Comparison of ENCODE assay signal across 8 cellular contexts in the genomic region with DNA sequence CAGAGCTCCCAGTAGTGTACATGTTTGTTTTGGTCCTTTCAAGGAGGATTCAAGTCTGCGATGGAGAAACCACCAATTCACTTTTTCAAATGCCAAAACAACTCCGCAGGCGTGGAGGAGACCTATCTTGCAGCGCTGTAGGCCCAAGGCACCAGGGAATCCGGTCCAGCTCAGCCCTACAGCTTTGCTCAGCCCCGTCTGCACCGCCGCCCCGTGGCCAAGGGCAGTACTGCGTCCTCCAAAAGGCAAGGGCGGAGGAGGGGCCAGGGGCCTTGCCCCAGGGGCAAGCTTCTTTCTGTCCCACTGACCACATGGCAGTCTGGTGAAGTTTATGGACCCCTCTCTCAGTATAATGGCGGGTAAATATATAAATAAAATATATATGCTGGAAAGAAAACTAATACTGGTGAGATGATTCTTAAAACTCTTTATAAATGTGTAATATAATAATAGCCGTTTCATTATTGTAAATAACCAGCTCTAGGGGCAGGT. TPM values are rescaled to one million over a fixed set of nuclear protein-coding genes. Genes with fewer than 3 reads are reported as not detected.
DNase-seq lines count a peak whose midpoint lies in the region; ATAC-seq, FAIRE-seq and TF ChIP-seq lines count a peak whose summit lies in the region.

No MANE protein-coding gene starts in this region.

- H3K4me3 ChIP-seq in A549 (no peak overlapping the region), mammary epithelial cell (replicated peaks in 1 of 3; ENCODE audit: insufficient read depth in 1 of 3, low read depth in 2 of 3, low read length in 3 of 3) (no peak overlapping the region)

- no peaks in the 10 kb centered on the region for H4K20me1 ChIP-seq in mammary epithelial cell (ENCODE audit: insufficient read depth, low read length)

- no peak overlapping the region for H3K4me3 Mint-ChIP-seq in WTC11

- in situ Hi-C loops in GM13977 (cut with MboI; ENCODE audit: low pct_unique_long_range_greater_than_20kb, low sequenced_read_pairs, unreplicated experiment) (no loop called here), mammary epithelial cell (cut with MboI; ENCODE audit: low sequenced_read_pairs in 2 of 2) (no loop called here)

- H3K4me1 Mint-ChIP-seq in WTC11: peaks cover 16% of the 10 kb centered on the region

- no peak for TF ChIP-seq EP300 in A549 (IDR thresholded peaks at IDR 0.05)

- ATAC-seq in A549 (peak; percentile 77 to 89), WTC11 (peak; percentile 97), HG02610 (IDR thresholded peaks at IDR 0.05; ENCODE audit: unreplicated experiment) (no peak)

- peak; percentile 87 to 97 for DNase-seq in A549 (ENCODE audit: low read depth in 1 of 2, low spot score in 1 of 2)
- DNase-seq in GM13977 (ENCODE audit: low spot score): peak; percentile 91
- DNase-seq in NCI-H2107 treated with DMSO at 0.1 percent for 48 hours (lab: John Stamatoyannopoulos, UW; ENCODE audit: unreplicated experiment): peak; percentile 4
- peak; percentile 98 for DNase-seq in WTC11 (ENCODE audit: low spot score)
- peak; percentile 46 for DNase-seq in mammary epithelial cell
- DNase-seq in iris pigment epithelial cell (ENCODE audit: low read depth): peak; percentile 64
- DNase-seq in stimulated activated CD4-positive, alpha-beta T cell treated with anti-CD3 and anti-CD28 coated beads, Interleukin-1b, Interleukin-23, amount 100 ng/mL, for 1 hour (ENCODE audit: low read depth in 2 of 2): peak; percentile 37 to 78

- peak overlapping the region in 1 of 2 experiments; percentile 62; a peak in 4 of 6 replicates for H3K27ac ChIP-seq in A549
- no peak overlapping the region for H3K27ac ChIP-seq in mammary epithelial cell (ENCODE audit: insufficient read depth, low read depth, low read length)

- BruUV-seq in mammary epithelial cell (replicated peaks; lab: Mats Ljungman, UMichigan): no TSS peak

- no peaks in the 10 kb centered on the region for H3K36me3 Mint-ChIP-seq in WTC11

- peak overlapping the region; percentile 22 for H2AFZ ChIP-seq in mammary epithelial cell (ENCODE audit: low read depth, low read length)

- no peaks in the 10 kb centered on the region for H3K27me3 ChIP-seq in mammary epithelial cell (ENCODE audit: insufficient read depth, low read length)

- H3K4me2 ChIP-seq in A549 (peak overlapping the region; percentile 16; the same call in 2 of the 3 replicates), mammary epithelial cell (ENCODE audit: insufficient read depth, low read depth, low read length) (no peak overlapping the region)

- TF ChIP-seq CTCF in A549 (IDR thresholded peaks at IDR 0.05): peak; percentile 92
- TF ChIP-seq CTCF in GM13977 (IDR thresholded peaks at IDR 0.05; ENCODE audit: extremely low read depth, insufficient read depth, missing control alignments): peak; percentile 97
- TF ChIP-seq CTCF in WTC11 (IDR thresholded peaks at IDR 0.05): peak; percentile 95
- peak; percentile 97 to 100 for TF ChIP-seq CTCF in mammary epithelial cell (conservative IDR thresholded peaks at IDR 0.05 in 1 of 2, IDR thresholded peaks at IDR 0.05 in 1 of 2; ENCODE audit: extremely low read depth in 1 of 2, insufficient read depth in 1 of 2, low read depth in 1 of 2, low read length in 2 of 2)

- POLR2A ChIA-PET in A549 (lab: Yijun Ruan, JAX) (interaction anchor here (0.6 to 1.8 kb wide), 5 partner anchors 10 to 79 kb away, joined by 3 to 16 read pairs (median 3); partner anchors contain the start of gene DUSP3), WTC11 (lab: Charles Lee) (interaction anchor here (0.6 to 1.2 kb wide), 4 partner anchors 32 to 1654 kb away, joined by 3 to 7 read pairs (median 4); partner anchors contain the start of gene DUSP3)

- WGBS in A549 (ENCODE audit: missing lambda C conversion rate): 6% methylated on average over 13 of the region's 13 CpGs
- WGBS in mammary epithelial cell (ENCODE audit: low coverage, missing lambda C conversion rate): 17% methylated on average over 10 of the region's 13 CpGs

- dilution Hi-C loops in mammary epithelial cell (cut with HindIII; ENCODE audit: low sequenced_read_pairs): no loop called here

- no peak for TF ChIP-seq POLR2A in A549 (IDR thresholded peaks at IDR 0.05; ENCODE audit: low read length)

- no peaks in the 10 kb centered on the region for H3K9me3 Mint-ChIP-seq in WTC11

- peaks cover 19% of the 10 kb centered on the region for H3K4me1 ChIP-seq in A549
- peaks cover 18% of the 10 kb centered on the region for H3K4me1 ChIP-seq in mammary epithelial cell (ENCODE audit: insufficient read depth, low read length)

- no peaks in the 10 kb centered on the region for H3K79me2 ChIP-seq in mammary epithelial cell (ENCODE audit: insufficient read depth, low read length)

- peak; percentile 84 for FAIRE-seq in A549 (lab: Jason Lieb, UNC)

- H3K9me3 ChIP-seq in A549 (no peaks in the 10 kb centered on the region), mammary epithelial cell (replicated peaks; ENCODE audit: insufficient read depth, low read length) (no peaks in the 10 kb centered on the region)

- H3K36me3 ChIP-seq in mammary epithelial cell (ENCODE audit: insufficient read depth, low read length): no peaks in the 10 kb centered on the region

- no peak overlapping the region for H3K27ac Mint-ChIP-seq in WTC11

- intact Hi-C loops in mammary epithelial cell (cut with micrococcal nuclease): loop anchor here (1.0 to 10.0 kb wide), 2 partner anchors 56 to 151 kb away; no protein-coding TSS in a partner anchor

- CTCF ChIA-PET in A549 (lab: Yijun Ruan, JAX): interaction anchor here (0.5 to 10.8 kb wide), 51 partner anchors 8 to 292 kb away, joined by 3 to 168 read pairs (median 6); partner anchors contain the start of genes CFAP97D1 and DUSP3
- CTCF ChIA-PET in WTC11 (lab: Charles Lee): interaction anchor here (0.6 to 3.0 kb wide), 71 partner anchors 9 to 1002 kb away, joined by 3 to 78 read pairs (median 6); partner anchors contain the start of genes CFAP97D1, DHX8, DUSP3 and MPP3
- CTCF ChIA-PET in mammary epithelial cell (lab: Charles Lee; ENCODE audit: low non-redundant PET): interaction anchor here (1.3 kb wide), 1 partner anchor 56 kb away, joined by 26 read pairs; no protein-coding TSS in a partner anchor

- TF ChIP-seq RAD21 in A549 (conservative IDR thresholded peaks at IDR 0.05 in 1 of 2, IDR thresholded peaks at IDR 0.05 in 1 of 2): peak; percentile 80 to 82

- peaks cover 5% of the 10 kb centered on the region for H3K27me3 Mint-ChIP-seq in WTC11 (ENCODE audit: low read depth)

- H3K9ac ChIP-seq in mammary epithelial cell (ENCODE audit: insufficient read depth, low read length): no peak overlapping the region

TF ChIP-seq in A549, 52 proteins besides CTCF, POLR2A, EP300 and RAD21:
- TF ChIP-seq HOXB13 (CRISPR knock-in tag; IDR thresholded peaks at IDR 0.05; ENCODE audit: low read depth) (no peak), SMC3 (IDR thresholded peaks at IDR 0.05) (peak; percentile 85), FOXS1 (CRISPR knock-in tag; IDR thresholded peaks at IDR 0.05) (no peak), MAZ (IDR thresholded peaks at IDR 0.05; ENCODE audit: borderline replicate concordance, low read depth, low read length) (no peak), EHF (CRISPR knock-in tag; IDR thresholded peaks at IDR 0.05) (no peak), ZNF302 (CRISPR knock-in tag; IDR thresholded peaks at IDR 0.05) (no peak)
- TF ChIP-seq, protein P1, sequence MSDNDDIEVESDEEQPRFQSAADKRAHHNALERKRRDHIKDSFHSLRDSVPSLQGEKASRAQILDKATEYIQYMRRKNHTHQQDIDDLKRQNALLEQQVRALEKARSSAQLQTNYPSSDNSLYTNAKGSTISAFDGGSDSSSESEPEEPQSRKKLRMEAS (IDR thresholded peaks at IDR 0.05): peak; percentile 47
TF ChIP-seq in A549: peak in this region for 2.

TF ChIP-seq in WTC11, 78 proteins besides CTCF, POLR2A, EP300 and RAD21 (continues in another document):
- no peak for TF ChIP-seq GRHL2 (CRISPR knock-in tag; IDR thresholded peaks at IDR 0.05; ENCODE audit: insufficient replicate concordance, severe bottlenecking)
- TF ChIP-seq, protein P2, sequence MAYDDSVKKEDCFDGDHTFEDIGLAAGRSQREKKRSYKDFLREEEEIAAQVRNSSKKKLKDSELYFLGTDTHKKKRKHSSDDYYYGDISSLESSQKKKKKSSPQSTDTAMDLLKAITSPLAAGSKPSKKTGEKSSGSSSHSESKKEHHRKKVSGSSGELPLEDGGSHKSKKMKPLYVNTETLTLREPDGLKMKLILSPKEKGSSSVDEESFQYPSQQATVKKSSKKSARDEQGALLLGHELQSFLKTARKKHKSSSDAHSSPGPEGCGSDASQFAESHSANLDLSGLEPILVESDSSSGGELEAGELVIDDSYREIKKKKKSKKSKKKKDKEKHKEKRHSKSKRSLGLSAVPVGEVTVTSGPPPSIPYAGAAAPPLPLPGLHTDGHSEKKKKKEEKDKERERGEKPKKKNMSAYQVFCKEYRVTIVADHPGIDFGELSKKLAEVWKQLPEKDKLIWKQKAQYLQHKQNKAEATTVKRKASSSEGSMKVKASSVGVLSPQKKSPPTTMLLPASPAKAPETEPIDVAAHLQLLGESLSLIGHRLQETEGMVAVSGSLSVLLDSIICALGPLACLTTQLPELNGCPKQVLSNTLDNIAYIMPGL (CRISPR knock-in tag; IDR thresholded peaks at IDR 0.05): peak; percentile 21; the same call in 1 of the 2 replicates
- 0 out of 2 replicates have a peak, but pooled peaks have one; percentile 18 for TF ChIP-seq ZNF121 (CRISPR knock-in tag; IDR thresholded peaks at IDR 0.05)
- no peak for TF ChIP-seq NR3C1 (CRISPR knock-in tag; conservative IDR thresholded peaks at IDR 0.05; ENCODE audit: low read depth)

RNA-seq across cellular contexts. Expression of gene CD300LG, which starts 0.7 kb away (rescaled TPM):
- polyA plus RNA-seq in A549 (2011; rRNA removed): not detected in 2 replicates
- polyA plus RNA-seq in A549 (2012; cell fraction: cytosol; rRNA removed): 0.03 TPM in 1 of 2 replicates, not detected in the other
- polyA plus RNA-seq in A549 (2012; cell fraction: nucleus; rRNA removed): not detected in 2 replicates
- polyA plus RNA-seq in A549 (2017; fragmentation: RNase III; extraction: RNeasy Plus Mini Kit Qiagen cat#74134 plus additional on column Dnase treatment): not detected in 3 replicates
- polyA minus RNA-seq in A549 (2011; rRNA and poly(A)+ RNA removed): not detected in 2 replicates
- total RNA-seq in WTC11 (2021): not detected in 3 replicates
- total RNA-seq in mammary epithelial cell: not detected
- 0.03 TPM for polyA plus RNA-seq in mammary epithelial cell
- not detected for polyA minus RNA-seq in mammary epithelial cell

RNA-seq across cellular contexts. Expression of gene MPP3, which starts 13.3 kb away (rescaled TPM):
- polyA plus RNA-seq in A549 (2011; rRNA removed): 15.5 and 20.3 TPM in 2 replicates
- 22.5 and 23.2 TPM in 2 replicates for polyA plus RNA-seq in A549 (2012; cell fraction: cytosol; rRNA removed)
- polyA plus RNA-seq in A549 (2012; cell fraction: nucleus; rRNA removed): 121 and 123 TPM in 2 replicates
- 21.4 to 27.4 TPM (median 25.3 TPM) in 3 replicates for polyA plus RNA-seq in A549 (2017; fragmentation: RNase III; extraction: RNeasy Plus Mini Kit Qiagen cat#74134 plus additional on column Dnase treatment)
- polyA minus RNA-seq in A549 (2011; rRNA and poly(A)+ RNA removed): 11.6 and 14.8 TPM in 2 replicates
- 9.2 to 11.3 TPM (median 10.3 TPM) in 3 replicates for total RNA-seq in WTC11 (2021)
- total RNA-seq in mammary epithelial cell: 10 to 100 TPM; 10.8 to 19.6 TPM
- polyA plus RNA-seq in mammary epithelial cell: 7.1 TPM
- polyA minus RNA-seq in mammary epithelial cell: 3.5 TPM

Comparison
In these comparisons a context has a peak if more than half of its experiments do, and no peak if none do; other contexts are left out.
1. DNase-seq: peak in every context shown above with its lines; median percentile 98 in WTC11; 92 in A549; 91 in GM13977; 64 in iris pigment epithelial cell; 58 in stimulated activated CD4-positive, alpha-beta T cell treated with anti-CD3 and anti-CD28 coated beads, Interleukin-1b, Interleukin-23, amount 100 ng/mL, for 1 hour; 46 in mammary epithelial cell; 4 in NCI-H2107 treated with DMSO at 0.1 percent for 48 hours.